Comparison of ENCODE assay signal across 1 cellular context in the genomic region with DNA sequence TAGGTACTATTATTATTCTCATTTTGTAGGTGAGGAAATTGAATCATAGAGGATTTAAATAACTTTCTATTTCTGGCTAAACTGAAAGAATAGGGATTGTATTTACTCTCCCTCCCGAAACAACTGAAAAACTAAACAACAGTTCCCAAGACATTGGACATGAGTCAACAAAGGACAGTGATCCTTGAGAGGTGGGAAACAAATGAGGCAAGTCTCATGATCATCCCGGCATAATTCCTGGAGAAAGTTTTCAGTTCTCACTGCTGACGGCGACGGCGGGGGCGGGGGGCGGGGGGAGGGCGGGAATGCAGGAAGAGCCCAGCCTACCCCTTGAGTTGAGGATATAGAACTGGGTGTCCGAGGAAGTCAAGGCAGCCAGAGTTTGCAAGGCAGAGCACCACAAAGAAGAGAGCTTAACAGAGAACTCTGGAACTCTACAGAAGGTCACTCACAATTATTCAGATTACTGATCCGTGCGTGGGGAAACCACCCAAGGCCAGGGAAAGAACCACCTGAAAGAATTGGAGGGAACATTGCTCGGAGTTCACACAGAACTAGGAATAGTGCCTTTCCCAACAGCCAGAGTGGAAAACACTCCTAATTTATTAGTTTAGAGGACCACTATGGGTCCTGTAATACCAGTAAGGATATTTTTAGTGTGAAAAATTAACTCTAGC.
TF ChIP-seq lines count a peak whose summit lies in the region.

No MANE protein-coding gene starts in this region.

TF ChIP-seq in IMR-90, 13 proteins besides CTCF, POLR2A, EP300 and RAD21 (continued from another document):
- TF ChIP-seq, protein P1, sequence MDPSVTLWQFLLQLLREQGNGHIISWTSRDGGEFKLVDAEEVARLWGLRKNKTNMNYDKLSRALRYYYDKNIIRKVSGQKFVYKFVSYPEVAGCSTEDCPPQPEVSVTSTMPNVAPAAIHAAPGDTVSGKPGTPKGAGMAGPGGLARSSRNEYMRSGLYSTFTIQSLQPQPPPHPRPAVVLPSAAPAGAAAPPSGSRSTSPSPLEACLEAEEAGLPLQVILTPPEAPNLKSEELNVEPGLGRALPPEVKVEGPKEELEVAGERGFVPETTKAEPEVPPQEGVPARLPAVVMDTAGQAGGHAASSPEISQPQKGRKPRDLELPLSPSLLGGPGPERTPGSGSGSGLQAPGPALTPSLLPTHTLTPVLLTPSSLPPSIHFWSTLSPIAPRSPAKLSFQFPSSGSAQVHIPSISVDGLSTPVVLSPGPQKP (IDR thresholded peaks at IDR 0.05; ENCODE audit: borderline replicate concordance, low read depth, low read length): no peak
- TF ChIP-seq MXI1 (IDR thresholded peaks at IDR 0.05; ENCODE audit: borderline replicate concordance, low read depth, low read length): no peak
- TF ChIP-seq MAZ (IDR thresholded peaks at IDR 0.05; ENCODE audit: borderline replicate concordance, low read depth, low read length): no peak
- no peak for TF ChIP-seq RFX5 (IDR thresholded peaks at IDR 0.05; ENCODE audit: low read depth, low read length)
- TF ChIP-seq, protein P2, sequence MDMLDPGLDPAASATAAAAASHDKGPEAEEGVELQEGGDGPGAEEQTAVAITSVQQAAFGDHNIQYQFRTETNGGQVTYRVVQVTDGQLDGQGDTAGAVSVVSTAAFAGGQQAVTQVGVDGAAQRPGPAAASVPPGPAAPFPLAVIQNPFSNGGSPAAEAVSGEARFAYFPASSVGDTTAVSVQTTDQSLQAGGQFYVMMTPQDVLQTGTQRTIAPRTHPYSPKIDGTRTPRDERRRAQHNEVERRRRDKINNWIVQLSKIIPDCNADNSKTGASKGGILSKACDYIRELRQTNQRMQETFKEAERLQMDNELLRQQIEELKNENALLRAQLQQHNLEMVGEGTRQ (IDR thresholded peaks at IDR 0.05; ENCODE audit: low read depth, low read length): no peak
